In genomic region chr1:178613271-178613945, GRCh38 we compare ENCODE assay signal across 20 cellular contexts.
DNase-seq lines count a peak whose midpoint lies in the region; TF ChIP-seq lines count a peak whose summit lies in the region.
"Had no signal": no experiment of that assay in that cellular context is flagged by ENCODE, and none has a peak within 500 bp of the region (broad histone marks: within the 10 kb centered on the region; RNA-seq: fewer than 3 reads in every experiment).

No MANE protein-coding gene starts in this region.

- CTCF ChIA-PET in AG04450 (lab: Charles Lee) = interaction anchor here (1.6 to 2.0 kb wide), 2 partner anchors 71 to 77 kb away, joined by 4 to 16 read pairs; no protein-coding TSS in a partner anchor

- WGBS in prostate gland = 90% methylated on average over 3 of the region's 3 CpGs

- no peaks in the 10 kb centered on the region for H3K27me3 ChIP-seq in AG04450 (ENCODE audit: control insufficient read depth, insufficient read depth, low read length)
- no peaks in the 10 kb centered on the region for H3K27me3 ChIP-seq in tibial artery
- no peaks in the 10 kb centered on the region for H3K27me3 ChIP-seq in prostate gland (replicated peaks; ENCODE audit: insufficient read depth)
- H3K27me3 ChIP-seq: heart left ventricle, testis had no signal

- no peak for DNase-seq in AG04450 (ENCODE audit: low read depth, low spot score)
- peak; percentile 63 for DNase-seq in LHCN-M2 (ENCODE audit: low read depth)
- DNase-seq in astrocyte of the hippocampus (ENCODE audit: low read depth, low spot score) = peak; percentile 39
- peak; percentile 61 for DNase-seq in myocyte (ENCODE audit: low read depth)
- DNase-seq in tibial artery = no peak
- no peak for DNase-seq in DMS79 treated with DMSO at 0.1 percent for 48 hours (lab: John Stamatoyannopoulos, UW)
- no peak for DNase-seq in prostate gland (ENCODE audit: low spot score)
- no peak for DNase-seq in stimulated activated CD4-positive, alpha-beta T cell treated with anti-CD3 and anti-CD28 coated beads, Interleukin-2, amount 100 ng/mL, for 24 hours
- DNase-seq: activated CD4-positive, alpha-beta T cell treated with anti-CD3 and anti-CD28 coated beads for 36 hours; GDM1; mucosa of descending colon; NCI-H1694 treated with DMSO at 0.1 percent for 48 hours; NCI-H2227 treated with DMSO at 0.1 percent for 48 hours; retina; stimulated activated CD4-positive, alpha-beta T cell treated with anti-CD3 and anti-CD28 coated beads, Interleukin-15, amount 100 ng/mL, for 24 hours; SW 1271; testis had no signal

- peak overlapping the region; percentile 87 for H3K27ac ChIP-seq in AG04450 (ENCODE audit: low read depth, low read length)
- H3K27ac ChIP-seq in tibial artery = no peak overlapping the region
- H3K27ac ChIP-seq in prostate gland = no peak overlapping the region
- H3K27ac ChIP-seq: A549, C4-2B, testis had no signal

- no peaks in the 10 kb centered on the region for H3K9me3 ChIP-seq in AG04450 (ENCODE audit: control insufficient read depth, insufficient read depth, low read length)
- no peaks in the 10 kb centered on the region for H3K9me3 ChIP-seq in tibial artery
- H3K9me3 ChIP-seq in prostate gland = no peaks in the 10 kb centered on the region
- H3K9me3 ChIP-seq: A549, heart left ventricle, mucosa of descending colon, testis had no signal

- H3K4me1 ChIP-seq in tibial artery (peaks cover 0 to 14% (median 0%) of the 10 kb centered on the region in 4 donors), prostate gland (replicated peaks) (no peaks in the 10 kb centered on the region)
- H3K4me1 ChIP-seq: testis had no signal

- intact Hi-C loops in tibial artery (cut with DNase I; ENCODE audit: low total_unique reads) (no loop called here), prostate gland (cut with DNase I) (no loop called here)

- TF ChIP-seq CTCF in AG04450 (IDR thresholded peaks at IDR 0.05; ENCODE audit: low read depth, low read length) (no peak), tibial artery (IDR thresholded peaks at IDR 0.05) (no peak), prostate gland (IDR thresholded peaks at IDR 0.05) (no peak)

- POLR2A ChIA-PET in AG04450 (lab: Yijun Ruan, JAX) = interaction anchor here (2.4 to 3.8 kb wide), 2 partner anchors 20 to 71 kb away, joined by 8 to 13 read pairs; no protein-coding TSS in a partner anchor

- no peak overlapping the region for H3K4me3 ChIP-seq in AG04450 (ENCODE audit: low read depth, low read length)
- no peak overlapping the region for H3K4me3 ChIP-seq in tibial artery
- no peak overlapping the region for H3K4me3 ChIP-seq in prostate gland
- H3K4me3 ChIP-seq: A549, heart left ventricle, mucosa of descending colon, testis had no signal

- H3K36me3 ChIP-seq in tibial artery (no peaks in the 10 kb centered on the region), prostate gland (no peaks in the 10 kb centered on the region)
- H3K36me3 ChIP-seq: heart left ventricle had no signal

- no peak for TF ChIP-seq POLR2A in prostate gland (IDR thresholded peaks at IDR 0.05)

Comparison
In these comparisons a context has a peak if more than half of its experiments do, and no peak if none do; other contexts are left out.
1. DNase-seq: peak in LHCN-M2 (single experiment), astrocyte of the hippocampus (single experiment) and myocyte (single experiment); none in AG04450 (single experiment), tibial artery (0 of 2), DMS79 treated with DMSO at 0.1 percent for 48 hours (single experiment), prostate gland (single experiment) and stimulated activated CD4-positive, alpha-beta T cell treated with anti-CD3 and anti-CD28 coated beads, Interleukin-2, amount 100 ng/mL, for 24 hours (0 of 2).